In the genomic region with DNA sequence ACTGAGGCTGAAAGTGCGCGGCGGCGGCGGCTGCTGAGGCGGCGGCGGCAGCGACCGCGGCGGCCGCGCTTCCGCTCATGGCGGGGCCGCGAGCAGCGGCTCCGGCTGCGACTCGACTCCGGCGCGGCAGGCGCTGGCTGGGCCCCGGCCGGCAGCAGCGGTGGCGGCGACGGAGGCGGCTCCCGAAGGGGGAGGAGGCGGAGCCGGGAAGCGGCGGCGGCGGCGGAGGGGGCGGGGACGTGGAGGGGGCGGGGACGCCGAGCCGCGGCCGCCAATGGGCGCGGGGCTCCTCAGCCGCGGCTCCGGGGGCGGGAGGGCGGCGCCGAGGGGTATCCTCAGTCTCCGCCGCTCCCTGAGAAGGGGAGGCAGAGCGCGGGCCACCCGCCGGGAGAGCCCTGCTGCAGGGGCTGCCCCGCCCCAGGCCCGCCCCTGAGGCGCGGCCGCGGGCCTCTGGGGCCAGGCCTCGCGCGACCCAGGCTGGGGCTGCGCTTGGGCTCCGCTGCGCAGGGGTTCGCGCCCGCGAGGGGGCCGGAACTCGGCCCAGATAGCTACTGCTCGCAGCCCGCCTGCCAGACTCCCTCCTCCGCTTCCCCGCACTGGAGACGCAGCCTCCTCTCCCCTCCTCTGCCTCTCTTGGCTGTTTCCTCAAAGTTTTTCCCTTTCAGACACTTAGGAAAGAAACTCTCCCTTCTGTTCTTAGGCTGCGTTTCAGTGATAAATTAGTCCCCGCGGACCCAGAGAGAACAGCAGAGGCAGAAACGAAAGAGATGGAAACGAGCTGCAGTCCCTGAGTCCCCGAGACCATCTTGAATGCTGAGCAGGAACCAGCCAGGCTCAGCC, we compare ENCODE assay signal across 8 cellular contexts.
A peak's percentile ranks its signal among the peaks of the same experiment; 100 is the strongest.
DNase-seq lines count a peak whose midpoint lies in the region; ATAC-seq, FAIRE-seq and TF ChIP-seq lines count a peak whose summit lies in the region.

No MANE protein-coding gene starts in this region.

- ATAC-seq in HG02852 (IDR thresholded peaks at IDR 0.05; ENCODE audit: unreplicated experiment) (peak; percentile 85), left ventricle myocardium superior (peak; percentile 98)

- FAIRE-seq in urothelium cell line (lab: Jason Lieb, UNC), result no peak

- DNase-seq in GM13976 (ENCODE audit: low spot score) (peak; percentile 95), NCI-H1436 treated with DMSO at 0.1 percent for 48 hours (lab: John Stamatoyannopoulos, UW) (peak; percentile 65), T-helper 1 cell (peak; percentile 82 to 95 (median 86)), amniotic stem cell (lab: John Stamatoyannopoulos, UW) (peak; percentile 63), left ventricle myocardium superior (peak; percentile 97), pulmonary artery endothelial cell (ENCODE audit: low read depth, low spot score) (peak; percentile 74), urothelium cell line (ENCODE audit: low spot score) (peak; percentile 98)

- intact Hi-C loops in left ventricle myocardium superior (cut with micrococcal nuclease), result no loop called here

- no peak for TF ChIP-seq CTCF in GM13976 (IDR thresholded peaks at IDR 0.05; ENCODE audit: borderline replicate concordance, control extremely low read depth, extremely low read depth, insufficient read depth, missing control alignments)

- in situ Hi-C loops in GM13976 (cut with MboI; ENCODE audit: low sequenced_read_pairs, unreplicated experiment), result no loop called here

Comparison
In these comparisons a context has a peak if more than half of its experiments do, and no peak if none do; other contexts are left out.
1. Peak in every context shown above with its lines: DNase-seq and ATAC-seq.